ENCODE assay signal across 1 cellular context in genomic region chr2:36597532-36598377, GRCh38.
A peak's percentile ranks its signal among the peaks of the same experiment; 100 is the strongest.
TF ChIP-seq lines count a peak whose summit lies in the region.

FEZ2 (minus strand) TSS chr2:36598168; CDS start chr2:36598142, 26 bp downstream.

TF ChIP-seq in HepG2, 621 proteins besides CTCF, POLR2A, EP300 and RAD21 (continued from another document and continues in another):
- TF ChIP-seq ARID5B (CRISPR knock-in tag; IDR thresholded peaks at IDR 0.05): peak; percentile 56; the same call in 1 of the 2 replicates
- no peak for TF ChIP-seq MED13 (CRISPR knock-in tag; IDR thresholded peaks at IDR 0.05)
- TF ChIP-seq ZNF709 (CRISPR knock-in tag; IDR thresholded peaks at IDR 0.05): no peak
- no peak; the same call in 1 of the 2 replicates for TF ChIP-seq ZBTB2 (CRISPR knock-in tag; IDR thresholded peaks at IDR 0.05; ENCODE audit: low read depth)
- no peak for TF ChIP-seq NCOA1 (CRISPR knock-in tag; IDR thresholded peaks at IDR 0.05)
- TF ChIP-seq ZBTB14 (CRISPR knock-in tag; IDR thresholded peaks at IDR 0.05): no peak
- 0 out of 2 replicates have a peak, but pooled peaks have one; percentile 34 for TF ChIP-seq ZBTB4 (CRISPR knock-in tag; IDR thresholded peaks at IDR 0.05; ENCODE audit: borderline replicate concordance)
- no peak for TF ChIP-seq SKIL (CRISPR knock-in tag; IDR thresholded peaks at IDR 0.05; ENCODE audit: borderline replicate concordance)
- peak; percentile 72; the same call in 1 of the 2 replicates for TF ChIP-seq KDM2A (CRISPR knock-in tag; IDR thresholded peaks at IDR 0.05; ENCODE audit: borderline replicate concordance, low read depth)
- no peak for TF ChIP-seq NBN (conservative IDR thresholded peaks at IDR 0.05)
- no peak for TF ChIP-seq ZNF512 (CRISPR knock-in tag; IDR thresholded peaks at IDR 0.05)
- no peak for TF ChIP-seq STAT5B (CRISPR knock-in tag; IDR thresholded peaks at IDR 0.05)
- no peak for TF ChIP-seq ZNF558 (CRISPR knock-in tag; IDR thresholded peaks at IDR 0.05; ENCODE audit: borderline replicate concordance)
- no peak for TF ChIP-seq ZFP62 (CRISPR knock-in tag; IDR thresholded peaks at IDR 0.05)
- TF ChIP-seq MED8 (CRISPR knock-in tag; IDR thresholded peaks at IDR 0.05; ENCODE audit: insufficient replicate concordance): peak; percentile 66
- 0 out of 2 replicates have a peak, but pooled peaks have one; percentile 22 for TF ChIP-seq POLR2AphosphoS5 (IDR thresholded peaks at IDR 0.05; ENCODE audit: low read depth, low read length)
- 0 out of 2 replicates have a peak, but pooled peaks have one; percentile 3 for TF ChIP-seq NR2C2 (CRISPR knock-in tag; IDR thresholded peaks at IDR 0.05; ENCODE audit: borderline replicate concordance)
- TF ChIP-seq ZNF792 (CRISPR knock-in tag; IDR thresholded peaks at IDR 0.05): no peak
- peak; percentile 70; the same call in 1 of the 2 replicates for TF ChIP-seq ZNF124 (CRISPR knock-in tag; IDR thresholded peaks at IDR 0.05)
- no peak for TF ChIP-seq GPBP1L1 (CRISPR knock-in tag; IDR thresholded peaks at IDR 0.05)
- TF ChIP-seq AHR (CRISPR knock-in tag; IDR thresholded peaks at IDR 0.05): peak; percentile 87
- TF ChIP-seq SNRNP70 (IDR thresholded peaks at IDR 0.05; ENCODE audit: low read depth, low read length): no peak
- no peak for TF ChIP-seq ZNF710 (CRISPR knock-in tag; IDR thresholded peaks at IDR 0.05; ENCODE audit: borderline replicate concordance)
- peak; percentile 75; the same call in 1 of the 2 replicates for TF ChIP-seq MTERF4 (CRISPR knock-in tag; IDR thresholded peaks at IDR 0.05)
- TF ChIP-seq ZNF609 (CRISPR knock-in tag; IDR thresholded peaks at IDR 0.05; ENCODE audit: borderline replicate concordance): peak; percentile 46; the same call in 1 of the 2 replicates
- TF ChIP-seq ZNF17 (CRISPR knock-in tag; IDR thresholded peaks at IDR 0.05): no peak
- TF ChIP-seq PBX2 (CRISPR knock-in tag; IDR thresholded peaks at IDR 0.05): no peak
